1 cellular context compared by ENCODE assay signal in the genomic region with DNA sequence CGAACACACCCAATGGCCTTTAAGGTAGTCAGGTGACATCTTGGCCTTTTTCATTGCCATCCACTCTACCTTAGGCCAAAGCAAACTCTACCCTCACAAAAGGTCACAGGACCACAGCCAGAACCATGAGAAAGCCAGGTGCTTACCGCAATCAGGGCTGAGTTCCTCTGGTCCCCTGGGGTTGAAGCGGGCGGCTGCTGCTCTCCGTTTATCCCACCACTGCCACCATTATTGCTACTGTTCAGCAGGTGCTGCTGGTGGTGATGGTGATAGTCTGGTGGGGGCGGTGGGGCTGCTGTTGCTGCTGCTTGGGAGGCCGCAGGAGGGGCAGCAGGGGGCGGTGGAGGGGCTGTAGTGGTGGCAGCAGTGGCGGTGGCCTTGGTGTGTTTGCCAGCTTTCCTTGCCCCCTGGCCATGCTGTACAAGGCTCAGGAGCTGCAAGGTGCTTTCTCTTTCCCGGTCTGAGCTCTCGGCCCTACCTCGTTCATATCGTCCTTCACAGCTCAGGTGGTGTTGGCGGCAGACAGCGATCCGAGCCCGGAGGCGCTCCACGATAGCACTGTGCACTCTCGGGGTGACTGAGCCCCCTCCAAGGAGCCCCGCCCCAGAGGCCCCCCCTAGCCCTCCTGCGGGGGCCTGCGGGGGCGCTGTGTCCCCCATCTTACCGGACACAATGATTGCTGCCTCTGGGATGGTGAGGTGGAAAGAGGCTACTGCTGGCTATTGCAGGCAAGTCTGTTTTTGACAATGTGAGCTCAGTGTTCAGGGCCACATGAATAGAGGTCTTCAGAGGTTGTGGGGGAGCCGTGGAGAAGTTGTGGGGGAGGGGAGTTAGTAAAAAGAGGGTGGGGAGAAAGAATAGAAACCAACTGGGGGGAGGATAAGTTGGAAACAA.
TF ChIP-seq lines count a peak whose summit lies in the region.

No MANE protein-coding gene starts in this region.

TF ChIP-seq in GM12878, 131 proteins besides CTCF, POLR2A, EP300 and RAD21 (continues in another document):
- TF ChIP-seq SREBF1 (IDR thresholded peaks at IDR 0.05; ENCODE audit: low read length) (no peak), TBL1XR1 (IDR thresholded peaks at IDR 0.05; ENCODE audit: low read depth, low read length) (no peak; the same call in 1 of the 2 replicates), SIN3A (IDR thresholded peaks at IDR 0.05; ENCODE audit: low read depth, low read length) (no peak; the same call in 1 of the 2 replicates), CBFB (IDR thresholded peaks at IDR 0.05; ENCODE audit: low read depth) (no peak), NR2C2 (IDR thresholded peaks at IDR 0.05; ENCODE audit: borderline replicate concordance, control insufficient read depth, insufficient read length, low read depth) (no peak), SRF (IDR thresholded peaks at IDR 0.05; ENCODE audit: low read depth in 2 of 2, low read length in 2 of 2) (no peak), IKZF2 (IDR thresholded peaks at IDR 0.05) (peak in 1 of 2 experiments; percentile 12; a peak in 3 of 4 replicates), PML (IDR thresholded peaks at IDR 0.05; ENCODE audit: low read length) (peak; percentile 22; the same call in 1 of the 2 replicates), BMI1 (IDR thresholded peaks at IDR 0.05; ENCODE audit: borderline replicate concordance) (no peak), TAF1 (IDR thresholded peaks at IDR 0.05; ENCODE audit: borderline replicate concordance, low read depth, low read length) (peak; percentile 69; the same call in 1 of the 2 replicates), SUPT20H (IDR thresholded peaks at IDR 0.05; ENCODE audit: borderline replicate concordance, control insufficient read depth, low read depth, low read length) (no peak), FOS (IDR thresholded peaks at IDR 0.05; ENCODE audit: borderline replicate concordance, extremely low read depth, insufficient read length) (no peak), ZNF217 (IDR thresholded peaks at IDR 0.05) (no peak), ZNF274 (IDR thresholded peaks at IDR 0.05; ENCODE audit: insufficient read depth, insufficient read length) (no peak), CEBPB (IDR thresholded peaks at IDR 0.05; ENCODE audit: borderline replicate concordance in 1 of 2, low read depth in 2 of 2, low read length in 2 of 2) (no peak), TCF12 (IDR thresholded peaks at IDR 0.05; ENCODE audit: low read depth, low read length) (no peak), RAD51 (IDR thresholded peaks at IDR 0.05) (peak; percentile 65; the same call in 1 of the 2 replicates), BHLHE40 (IDR thresholded peaks at IDR 0.05; ENCODE audit: borderline replicate concordance in 1 of 2, low read depth in 2 of 2, low read length in 1 of 2) (peak in 1 of 2 experiments; percentile 30; a peak in 1 of 4 replicates), NR2F1 (conservative IDR thresholded peaks at IDR 0.05) (0 out of 2 replicates have a peak, but pooled peaks have one; percentile 32), ZNF24 (IDR thresholded peaks at IDR 0.05) (peak; percentile 51; the same call in 1 of the 2 replicates), NFYA (IDR thresholded peaks at IDR 0.05; ENCODE audit: borderline replicate concordance, low read depth, low read length) (no peak), EED (IDR thresholded peaks at IDR 0.05; ENCODE audit: low read depth) (peak; percentile 77), ZNF622 (IDR thresholded peaks at IDR 0.05) (no peak), ZZZ3 (IDR thresholded peaks at IDR 0.05; ENCODE audit: control insufficient read depth, insufficient read length, low read depth) (no peak), CHD4 (IDR thresholded peaks at IDR 0.05) (no peak), ESRRA (IDR thresholded peaks at IDR 0.05; ENCODE audit: low read length) (no peak)
- TF ChIP-seq, protein P1, sequence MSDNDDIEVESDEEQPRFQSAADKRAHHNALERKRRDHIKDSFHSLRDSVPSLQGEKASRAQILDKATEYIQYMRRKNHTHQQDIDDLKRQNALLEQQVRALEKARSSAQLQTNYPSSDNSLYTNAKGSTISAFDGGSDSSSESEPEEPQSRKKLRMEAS (IDR thresholded peaks at IDR 0.05; ENCODE audit: low read depth, low read length): 0 out of 2 replicates have a peak, but pooled peaks have one; percentile 10
- TF ChIP-seq, protein P2, sequence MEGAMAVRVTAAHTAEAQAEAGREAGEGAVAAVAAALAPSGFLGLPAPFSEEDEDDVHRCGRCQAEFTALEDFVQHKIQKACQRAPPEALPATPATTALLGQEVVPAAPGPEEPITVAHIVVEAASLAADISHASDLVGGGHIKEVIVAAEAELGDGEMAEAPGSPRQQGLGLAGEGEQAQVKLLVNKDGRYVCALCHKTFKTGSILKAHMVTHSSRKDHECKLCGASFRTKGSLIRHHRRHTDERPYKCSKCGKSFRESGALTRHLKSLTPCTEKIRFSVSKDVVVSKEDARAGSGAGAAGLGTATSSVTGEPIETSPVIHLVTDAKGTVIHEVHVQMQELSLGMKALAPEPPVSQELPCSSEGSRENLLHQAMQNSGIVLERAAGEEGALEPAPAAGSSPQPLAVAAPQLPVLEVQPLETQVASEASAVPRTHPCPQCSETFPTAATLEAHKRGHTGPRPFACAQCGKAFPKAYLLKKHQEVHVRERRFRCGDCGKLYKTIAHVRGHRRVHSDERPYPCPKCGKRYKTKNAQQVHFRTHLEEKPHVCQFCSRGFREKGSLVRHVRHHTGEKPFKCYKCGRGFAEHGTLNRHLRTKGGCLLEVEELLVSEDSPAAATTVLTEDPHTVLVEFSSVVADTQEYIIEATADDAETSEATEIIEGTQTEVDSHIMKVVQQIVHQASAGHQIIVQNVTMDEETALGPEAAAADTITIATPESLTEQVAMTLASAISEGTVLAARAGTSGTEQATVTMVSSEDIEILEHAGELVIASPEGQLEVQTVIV (IDR thresholded peaks at IDR 0.05; ENCODE audit: borderline replicate concordance, partially characterized antibody): no peak
- TF ChIP-seq, protein P3, sequence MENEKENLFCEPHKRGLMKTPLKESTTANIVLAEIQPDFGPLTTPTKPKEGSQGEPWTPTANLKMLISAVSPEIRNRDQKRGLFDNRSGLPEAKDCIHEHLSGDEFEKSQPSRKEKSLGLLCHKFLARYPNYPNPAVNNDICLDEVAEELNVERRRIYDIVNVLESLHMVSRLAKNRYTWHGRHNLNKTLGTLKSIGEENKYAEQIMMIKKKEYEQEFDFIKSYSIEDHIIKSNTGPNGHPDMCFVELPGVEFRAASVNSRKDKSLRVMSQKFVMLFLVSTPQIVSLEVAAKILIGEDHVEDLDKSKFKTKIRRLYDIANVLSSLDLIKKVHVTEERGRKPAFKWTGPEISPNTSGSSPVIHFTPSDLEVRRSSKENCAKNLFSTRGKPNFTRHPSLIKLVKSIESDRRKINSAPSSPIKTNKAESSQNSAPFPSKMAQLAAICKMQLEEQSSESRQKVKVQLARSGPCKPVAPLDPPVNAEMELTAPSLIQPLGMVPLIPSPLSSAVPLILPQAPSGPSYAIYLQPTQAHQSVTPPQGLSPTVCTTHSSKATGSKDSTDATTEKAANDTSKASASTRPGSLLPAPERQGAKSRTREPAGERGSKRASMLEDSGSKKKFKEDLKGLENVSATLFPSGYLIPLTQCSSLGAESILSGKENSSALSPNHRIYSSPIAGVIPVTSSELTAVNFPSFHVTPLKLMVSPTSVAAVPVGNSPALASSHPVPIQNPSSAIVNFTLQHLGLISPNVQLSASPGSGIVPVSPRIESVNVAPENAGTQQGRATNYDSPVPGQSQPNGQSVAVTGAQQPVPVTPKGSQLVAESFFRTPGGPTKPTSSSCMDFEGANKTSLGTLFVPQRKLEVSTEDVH (IDR thresholded peaks at IDR 0.05; ENCODE audit: low read depth, partially characterized antibody): no peak
- TF ChIP-seq, protein P4, sequence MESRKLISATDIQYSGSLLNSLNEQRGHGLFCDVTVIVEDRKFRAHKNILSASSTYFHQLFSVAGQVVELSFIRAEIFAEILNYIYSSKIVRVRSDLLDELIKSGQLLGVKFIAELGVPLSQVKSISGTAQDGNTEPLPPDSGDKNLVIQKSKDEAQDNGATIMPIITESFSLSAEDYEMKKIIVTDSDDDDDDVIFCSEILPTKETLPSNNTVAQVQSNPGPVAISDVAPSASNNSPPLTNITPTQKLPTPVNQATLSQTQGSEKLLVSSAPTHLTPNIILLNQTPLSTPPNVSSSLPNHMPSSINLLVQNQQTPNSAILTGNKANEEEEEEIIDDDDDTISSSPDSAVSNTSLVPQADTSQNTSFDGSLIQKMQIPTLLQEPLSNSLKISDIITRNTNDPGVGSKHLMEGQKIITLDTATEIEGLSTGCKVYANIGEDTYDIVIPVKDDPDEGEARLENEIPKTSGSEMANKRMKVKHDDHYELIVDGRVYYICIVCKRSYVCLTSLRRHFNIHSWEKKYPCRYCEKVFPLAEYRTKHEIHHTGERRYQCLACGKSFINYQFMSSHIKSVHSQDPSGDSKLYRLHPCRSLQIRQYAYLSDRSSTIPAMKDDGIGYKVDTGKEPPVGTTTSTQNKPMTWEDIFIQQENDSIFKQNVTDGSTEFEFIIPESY (IDR thresholded peaks at IDR 0.05): no peak
- TF ChIP-seq, protein P5, sequence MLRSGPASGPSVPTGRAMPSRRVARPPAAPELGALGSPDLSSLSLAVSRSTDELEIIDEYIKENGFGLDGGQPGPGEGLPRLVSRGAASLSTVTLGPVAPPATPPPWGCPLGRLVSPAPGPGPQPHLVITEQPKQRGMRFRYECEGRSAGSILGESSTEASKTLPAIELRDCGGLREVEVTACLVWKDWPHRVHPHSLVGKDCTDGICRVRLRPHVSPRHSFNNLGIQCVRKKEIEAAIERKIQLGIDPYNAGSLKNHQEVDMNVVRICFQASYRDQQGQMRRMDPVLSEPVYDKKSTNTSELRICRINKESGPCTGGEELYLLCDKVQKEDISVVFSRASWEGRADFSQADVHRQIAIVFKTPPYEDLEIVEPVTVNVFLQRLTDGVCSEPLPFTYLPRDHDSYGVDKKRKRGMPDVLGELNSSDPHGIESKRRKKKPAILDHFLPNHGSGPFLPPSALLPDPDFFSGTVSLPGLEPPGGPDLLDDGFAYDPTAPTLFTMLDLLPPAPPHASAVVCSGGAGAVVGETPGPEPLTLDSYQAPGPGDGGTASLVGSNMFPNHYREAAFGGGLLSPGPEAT (IDR thresholded peaks at IDR 0.05; ENCODE audit: low read depth): no peak
- TF ChIP-seq, protein P6, sequence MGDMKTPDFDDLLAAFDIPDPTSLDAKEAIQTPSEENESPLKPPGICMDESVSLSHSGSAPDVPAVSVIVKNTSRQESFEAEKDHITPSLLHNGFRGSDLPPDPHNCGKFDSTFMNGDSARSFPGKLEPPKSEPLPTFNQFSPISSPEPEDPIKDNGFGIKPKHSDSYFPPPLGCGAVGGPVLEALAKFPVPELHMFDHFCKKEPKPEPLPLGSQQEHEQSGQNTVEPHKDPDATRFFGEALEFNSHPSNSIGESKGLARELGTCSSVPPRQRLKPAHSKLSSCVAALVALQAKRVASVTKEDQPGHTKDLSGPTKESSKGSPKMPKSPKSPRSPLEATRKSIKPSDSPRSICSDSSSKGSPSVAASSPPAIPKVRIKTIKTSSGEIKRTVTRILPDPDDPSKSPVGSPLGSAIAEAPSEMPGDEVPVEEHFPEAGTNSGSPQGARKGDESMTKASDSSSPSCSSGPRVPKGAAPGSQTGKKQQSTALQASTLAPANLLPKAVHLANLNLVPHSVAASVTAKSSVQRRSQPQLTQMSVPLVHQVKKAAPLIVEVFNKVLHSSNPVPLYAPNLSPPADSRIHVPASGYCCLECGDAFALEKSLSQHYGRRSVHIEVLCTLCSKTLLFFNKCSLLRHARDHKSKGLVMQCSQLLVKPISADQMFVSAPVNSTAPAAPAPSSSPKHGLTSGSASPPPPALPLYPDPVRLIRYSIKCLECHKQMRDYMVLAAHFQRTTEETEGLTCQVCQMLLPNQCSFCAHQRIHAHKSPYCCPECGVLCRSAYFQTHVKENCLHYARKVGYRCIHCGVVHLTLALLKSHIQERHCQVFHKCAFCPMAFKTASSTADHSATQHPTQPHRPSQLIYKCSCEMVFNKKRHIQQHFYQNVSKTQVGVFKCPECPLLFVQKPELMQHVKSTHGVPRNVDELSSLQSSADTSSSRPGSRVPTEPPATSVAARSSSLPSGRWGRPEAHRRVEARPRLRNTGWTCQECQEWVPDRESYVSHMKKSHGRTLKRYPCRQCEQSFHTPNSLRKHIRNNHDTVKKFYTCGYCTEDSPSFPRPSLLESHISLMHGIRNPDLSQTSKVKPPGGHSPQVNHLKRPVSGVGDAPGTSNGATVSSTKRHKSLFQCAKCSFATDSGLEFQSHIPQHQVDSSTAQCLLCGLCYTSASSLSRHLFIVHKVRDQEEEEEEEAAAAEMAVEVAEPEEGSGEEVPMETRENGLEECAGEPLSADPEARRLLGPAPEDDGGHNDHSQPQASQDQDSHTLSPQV (IDR thresholded peaks at IDR 0.05): no peak
- TF ChIP-seq, protein P7, sequence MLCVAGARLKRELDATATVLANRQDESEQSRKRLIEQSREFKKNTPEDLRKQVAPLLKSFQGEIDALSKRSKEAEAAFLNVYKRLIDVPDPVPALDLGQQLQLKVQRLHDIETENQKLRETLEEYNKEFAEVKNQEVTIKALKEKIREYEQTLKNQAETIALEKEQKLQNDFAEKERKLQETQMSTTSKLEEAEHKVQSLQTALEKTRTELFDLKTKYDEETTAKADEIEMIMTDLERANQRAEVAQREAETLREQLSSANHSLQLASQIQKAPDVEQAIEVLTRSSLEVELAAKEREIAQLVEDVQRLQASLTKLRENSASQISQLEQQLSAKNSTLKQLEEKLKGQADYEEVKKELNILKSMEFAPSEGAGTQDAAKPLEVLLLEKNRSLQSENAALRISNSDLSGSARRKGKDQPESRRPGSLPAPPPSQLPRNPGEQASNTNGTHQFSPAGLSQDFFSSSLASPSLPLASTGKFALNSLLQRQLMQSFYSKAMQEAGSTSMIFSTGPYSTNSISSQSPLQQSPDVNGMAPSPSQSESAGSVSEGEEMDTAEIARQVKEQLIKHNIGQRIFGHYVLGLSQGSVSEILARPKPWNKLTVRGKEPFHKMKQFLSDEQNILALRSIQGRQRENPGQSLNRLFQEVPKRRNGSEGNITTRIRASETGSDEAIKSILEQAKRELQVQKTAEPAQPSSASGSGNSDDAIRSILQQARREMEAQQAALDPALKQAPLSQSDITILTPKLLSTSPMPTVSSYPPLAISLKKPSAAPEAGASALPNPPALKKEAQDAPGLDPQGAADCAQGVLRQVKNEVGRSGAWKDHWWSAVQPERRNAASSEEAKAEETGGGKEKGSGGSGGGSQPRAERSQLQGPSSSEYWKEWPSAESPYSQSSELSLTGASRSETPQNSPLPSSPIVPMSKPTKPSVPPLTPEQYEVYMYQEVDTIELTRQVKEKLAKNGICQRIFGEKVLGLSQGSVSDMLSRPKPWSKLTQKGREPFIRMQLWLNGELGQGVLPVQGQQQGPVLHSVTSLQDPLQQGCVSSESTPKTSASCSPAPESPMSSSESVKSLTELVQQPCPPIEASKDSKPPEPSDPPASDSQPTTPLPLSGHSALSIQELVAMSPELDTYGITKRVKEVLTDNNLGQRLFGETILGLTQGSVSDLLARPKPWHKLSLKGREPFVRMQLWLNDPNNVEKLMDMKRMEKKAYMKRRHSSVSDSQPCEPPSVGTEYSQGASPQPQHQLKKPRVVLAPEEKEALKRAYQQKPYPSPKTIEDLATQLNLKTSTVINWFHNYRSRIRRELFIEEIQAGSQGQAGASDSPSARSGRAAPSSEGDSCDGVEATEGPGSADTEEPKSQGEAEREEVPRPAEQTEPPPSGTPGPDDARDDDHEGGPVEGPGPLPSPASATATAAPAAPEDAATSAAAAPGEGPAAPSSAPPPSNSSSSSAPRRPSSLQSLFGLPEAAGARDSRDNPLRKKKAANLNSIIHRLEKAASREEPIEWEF (IDR thresholded peaks at IDR 0.05; ENCODE audit: insufficient replicate concordance, low read depth, low read length): no peak
- TF ChIP-seq, protein P8, sequence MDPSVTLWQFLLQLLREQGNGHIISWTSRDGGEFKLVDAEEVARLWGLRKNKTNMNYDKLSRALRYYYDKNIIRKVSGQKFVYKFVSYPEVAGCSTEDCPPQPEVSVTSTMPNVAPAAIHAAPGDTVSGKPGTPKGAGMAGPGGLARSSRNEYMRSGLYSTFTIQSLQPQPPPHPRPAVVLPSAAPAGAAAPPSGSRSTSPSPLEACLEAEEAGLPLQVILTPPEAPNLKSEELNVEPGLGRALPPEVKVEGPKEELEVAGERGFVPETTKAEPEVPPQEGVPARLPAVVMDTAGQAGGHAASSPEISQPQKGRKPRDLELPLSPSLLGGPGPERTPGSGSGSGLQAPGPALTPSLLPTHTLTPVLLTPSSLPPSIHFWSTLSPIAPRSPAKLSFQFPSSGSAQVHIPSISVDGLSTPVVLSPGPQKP (IDR thresholded peaks at IDR 0.05; ENCODE audit: low read depth, low read length): no peak
